ENCODE assay signal across 24 cellular contexts in genomic region chr18:46289931-46290330, GRCh38.
"Had no signal": no experiment of that assay in that cellular context is flagged by ENCODE, and none has a peak within 500 bp of the region (broad histone marks: within the 10 kb centered on the region; RNA-seq: fewer than 3 reads in every experiment).

No MANE protein-coding gene starts in this region.

- H3K27me3 ChIP-seq: brain microvascular endothelial cell, dorsolateral prefrontal cortex had no signal

- H3K27me3 Mint-ChIP-seq: activated CD4-positive, alpha-beta memory T cell treated with anti-CD3 and anti-CD28 coated beads for 36 hours; activated CD4-positive, alpha-beta T cell treated with anti-CD3 and anti-CD28 coated beads for 36 hours; activated CD4-positive, alpha-beta T cell treated with anti-CD3 and anti-CD28 coated beads, Interleukin-2, amount 10 ng/mL, durations not matched to agents 24 days and 14 days; activated naive CD8-positive, alpha-beta T cell; activated T-helper 17 cell treated with anti-CD3 and anti-CD28 coated beads, Interleukin-2, amount 50 U/mL, for 72 hours; central memory CD8-positive, alpha-beta T cell; dendritic cell treated with granulocyte-macrophage colony-stimulating factor and Interleukin-4, amounts not matched to agents 40 ng/mL and 50 ng/mL, for 4 days had no signal

- H3K27ac Mint-ChIP-seq: activated CD4-positive, alpha-beta memory T cell treated with anti-CD3 and anti-CD28 coated beads for 36 hours; activated CD4-positive, alpha-beta T cell treated with anti-CD3 and anti-CD28 coated beads for 36 hours; activated CD4-positive, alpha-beta T cell treated with anti-CD3 and anti-CD28 coated beads, Interleukin-2, amount 10 ng/mL, durations not matched to agents 24 days and 14 days; activated naive CD8-positive, alpha-beta T cell; dendritic cell treated with granulocyte-macrophage colony-stimulating factor and Interleukin-4, amounts not matched to agents 40 ng/mL and 50 ng/mL, for 4 days; endodermal cell had no signal

- H3K36me3 Mint-ChIP-seq: activated CD4-positive, alpha-beta memory T cell treated with anti-CD3 and anti-CD28 coated beads for 36 hours had no signal

- H3K9me3 Mint-ChIP-seq: activated CD4-positive, alpha-beta memory T cell treated with anti-CD3 and anti-CD28 coated beads for 36 hours; activated CD4-positive, alpha-beta T cell treated with anti-CD3 and anti-CD28 coated beads, Interleukin-2, amount 10 ng/mL, durations not matched to agents 24 days and 14 days; activated T-helper 17 cell treated with anti-CD3 and anti-CD28 coated beads, Interleukin-2, amount 50 U/mL, for 72 hours; central memory CD8-positive, alpha-beta T cell; dendritic cell treated with granulocyte-macrophage colony-stimulating factor and Interleukin-4, amounts not matched to agents 40 ng/mL and 50 ng/mL, for 4 days; endodermal cell had no signal

- H3K4me3 Mint-ChIP-seq: activated CD4-positive, alpha-beta memory T cell treated with anti-CD3 and anti-CD28 coated beads for 36 hours; activated CD4-positive, alpha-beta T cell treated with anti-CD3 and anti-CD28 coated beads for 36 hours; activated CD4-positive, alpha-beta T cell treated with anti-CD3 and anti-CD28 coated beads, Interleukin-2, amount 10 ng/mL, durations not matched to agents 24 days and 14 days; activated naive CD8-positive, alpha-beta T cell; activated T-helper 17 cell treated with anti-CD3 and anti-CD28 coated beads, Interleukin-2, amount 50 U/mL, for 72 hours; central memory CD8-positive, alpha-beta T cell; dendritic cell treated with granulocyte-macrophage colony-stimulating factor and Interleukin-4, amounts not matched to agents 40 ng/mL and 50 ng/mL, for 4 days; endodermal cell had no signal

- H3K27ac ChIP-seq: brain microvascular endothelial cell, coronary artery, dorsolateral prefrontal cortex had no signal

- H3K4me3 ChIP-seq: coronary artery, dorsolateral prefrontal cortex had no signal

- ATAC-seq: activated CD4-positive, alpha-beta T cell treated with anti-CD3 and anti-CD28 coated beads for 36 hours; activated T-helper 17 cell treated with anti-CD3 and anti-CD28 coated beads, Interleukin-2, amount 50 U/mL, for 72 hours; esophagus mucosa had no signal

- H3K36me3 ChIP-seq: brain microvascular endothelial cell had no signal

- H3K4me1 Mint-ChIP-seq: activated CD4-positive, alpha-beta T cell treated with anti-CD3 and anti-CD28 coated beads for 36 hours; activated T-helper 17 cell treated with anti-CD3 and anti-CD28 coated beads, Interleukin-2, amount 50 U/mL, for 72 hours; central memory CD8-positive, alpha-beta T cell had no signal

- DNase-seq: activated CD4-positive, alpha-beta memory T cell treated with anti-CD3 and anti-CD28 coated beads for 36 hours; activated CD4-positive, alpha-beta T cell treated with anti-CD3 and anti-CD28 coated beads for 36 hours; activated CD4-positive, alpha-beta T cell treated with anti-CD3 and anti-CD28 coated beads, Interleukin-2, amount 10 ng/mL, durations not matched to agents 24 days and 14 days; activated CD4-positive, CD25-positive, alpha-beta regulatory T cell; activated CD4-positive, CD25-positive, alpha-beta regulatory T cell treated with anti-CD3 and anti-CD28 coated beads, Interleukin-2, amount 50 U/mL, for 72 hours; activated effector memory CD4-positive, alpha-beta T cell treated with Interleukin-2 at 50 U/mL for 16 hours; activated gamma-delta T cell treated with Interleukin-2 at 50 U/mL for 16 hours; activated naive CD4-positive, alpha-beta T cell treated with anti-CD3 and anti-CD28 coated beads, Interleukin-2, amount 50 U/mL, for 16 hours; activated naive CD4-positive, alpha-beta T cell treated with Interleukin-2 at 50 U/mL for 16 hours; activated T-cell treated with anti-CD3 and anti-CD28 coated beads, Interleukin-2, amount 50 U/mL, for 1 hour; amniotic stem cell; anterior cingulate cortex; brain microvascular endothelial cell; dorsolateral prefrontal cortex; effector memory CD4-positive, alpha-beta T cell; endodermal cell; foreskin fibroblast; T-helper 2 cell had no signal
